ENCODE assay signal across 27 cellular contexts in the genomic region with DNA sequence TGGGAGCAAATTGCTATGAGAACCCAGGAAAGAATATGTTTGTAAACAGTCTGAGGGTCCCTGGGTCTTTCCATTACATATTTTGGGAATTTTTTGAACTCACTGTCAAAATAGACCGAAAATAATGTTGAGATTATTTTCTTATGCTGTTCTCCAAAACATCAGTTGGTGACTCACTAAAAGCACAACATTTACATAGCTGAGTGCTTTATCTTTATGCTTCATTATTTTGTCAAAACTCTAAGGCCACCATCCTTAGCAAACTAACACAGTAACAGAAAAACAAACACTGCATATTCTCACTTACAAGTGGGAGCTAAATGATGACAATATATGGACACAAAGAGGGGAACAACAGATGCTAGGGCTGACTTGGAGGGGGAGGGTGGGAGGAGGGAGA.
DNase-seq lines count a peak whose midpoint lies in the region; ATAC-seq and TF ChIP-seq lines count a peak whose summit lies in the region.
"Had no signal": no experiment of that assay in that cellular context is flagged by ENCODE, and none has a peak within 500 bp of the region (broad histone marks: within the 10 kb centered on the region; RNA-seq: fewer than 3 reads in every experiment).

No MANE protein-coding gene starts in this region.

- H3K36me3 ChIP-seq in left ventricle myocardium inferior: no peaks in the 10 kb centered on the region
- no peaks in the 10 kb centered on the region for H3K36me3 ChIP-seq in GM23248 (ENCODE audit: low read depth)
- H3K36me3 ChIP-seq: BLaER1, breast epithelium, tibial artery had no signal

- intact Hi-C loops in left ventricle myocardium inferior (cut with micrococcal nuclease): loop anchor here (10.0 kb wide), 1 partner anchor 55 kb away; no protein-coding TSS in a partner anchor

- H3K79me2 ChIP-seq in GM23248 (ENCODE audit: insufficient read depth): no peaks in the 10 kb centered on the region

- no peak overlapping the region for H3K9ac ChIP-seq in GM23248
- H3K9ac ChIP-seq: BLaER1 had no signal

- TF ChIP-seq CTCF in left ventricle myocardium inferior (IDR thresholded peaks at IDR 0.05; ENCODE audit: borderline replicate concordance): no peak

- H3K9me2 ChIP-seq in GM23248 (ENCODE audit: insufficient read depth): no peaks in the 10 kb centered on the region

- no peaks in the 10 kb centered on the region for H3F3A ChIP-seq in GM23248 (ENCODE audit: insufficient read depth)

- H3K27me3 ChIP-seq in left ventricle myocardium inferior (ENCODE audit: low read depth) (no peaks in the 10 kb centered on the region), GM23248 (replicated peaks; ENCODE audit: insufficient read depth) (no peaks in the 10 kb centered on the region)
- H3K27me3 ChIP-seq: BLaER1, breast epithelium, tibial artery had no signal

- H3K27ac ChIP-seq in left ventricle myocardium inferior (replicated peaks) (no peak overlapping the region), GM23248 (no peak overlapping the region)
- H3K27ac ChIP-seq: BLaER1, breast epithelium, RWPE1, tibial artery had no signal

- in situ Hi-C loops in GM23248 (cut with MboI): no loop called here

- H3K9me3 ChIP-seq in left ventricle myocardium inferior (replicated peaks) (no peaks in the 10 kb centered on the region), GM23248 (ENCODE audit: low read depth) (no peaks in the 10 kb centered on the region)
- H3K9me3 ChIP-seq: BLaER1, breast epithelium, mucosa of descending colon, tibial artery had no signal

- H3K4me3 ChIP-seq in left ventricle myocardium inferior (no peak overlapping the region), GM23248 (no peak overlapping the region)
- H3K4me3 ChIP-seq: BLaER1, breast epithelium, K562, mucosa of descending colon, tibial artery had no signal

- no peak overlapping the region for H3K4me2 ChIP-seq in GM23248 (ENCODE audit: unreplicated experiment)
- H3K4me2 ChIP-seq: BLaER1 had no signal

- H2AFZ ChIP-seq in GM23248: no peak overlapping the region

- H4K20me1 ChIP-seq in GM23248 (ENCODE audit: insufficient read depth): no peaks in the 10 kb centered on the region
- H4K20me1 ChIP-seq: BLaER1 had no signal

- WGBS in GM23248 (ENCODE audit: low coverage in 1 of 2, low lambda C conversion rate in 2 of 2, missing lambda C conversion rate in 2 of 2), 2 experiments: 41 to 52% methylated on average over 1 of the region's 1 CpG

- no peaks in the 10 kb centered on the region for H3K4me1 ChIP-seq in left ventricle myocardium inferior
- no peaks in the 10 kb centered on the region for H3K4me1 ChIP-seq in GM23248 (ENCODE audit: insufficient read depth)
- H3K4me1 ChIP-seq: BLaER1, breast epithelium had no signal

- DNase-seq in NCI-H82 (lab: John Stamatoyannopoulos, UW) (peak; percentile 39), NCI-H82 treated with DMSO at 0.1 percent for 48 hours (lab: John Stamatoyannopoulos, UW; ENCODE audit: unreplicated experiment) (no peak), NCI-H2171 treated with DMSO at 0.1 percent for 48 hours (lab: John Stamatoyannopoulos, UW) (peak; percentile 84), dermis blood vessel endothelial cell (peak; percentile 5), left ventricle myocardium inferior (no peak), GM23248 (no peak)
- DNase-seq: activated CD4-positive, alpha-beta T cell treated with anti-CD3 and anti-CD28 coated beads for 48 hours; activated naive CD4-positive, alpha-beta T cell treated with anti-CD3 and anti-CD28 coated beads, Interleukin-2, amount 50 U/mL, for 16 hours; amniotic stem cell; DMS79; effector CD4-positive, alpha-beta T cell; immature natural killer cell; left cardiac atrium; mucosa of descending colon; natural killer cell; NCI-H1048; NCI-H748 treated with DMSO at 0.1 percent for 48 hours; occipital lobe; stimulated activated CD4-positive, alpha-beta T cell treated with anti-CD3 and anti-CD28 coated beads, Interleukin-4, amount 100 ng/mL, for 4 hours; T-cell; tibial artery had no signal

- no peak for ATAC-seq in HG03342 (IDR thresholded peaks at IDR 0.05; ENCODE audit: unreplicated experiment)
- ATAC-seq: activated T-helper 17 cell treated with anti-CD3 and anti-CD28 coated beads, Interleukin-2, amount 50 U/mL, for 72 hours; K562; left cardiac atrium; mucosa of descending colon; natural killer cell; T-cell had no signal

Comparison
In these comparisons a context has a peak if more than half of its experiments do, and no peak if none do; other contexts are left out.
1. DNase-seq: peak in NCI-H82 (single experiment), NCI-H2171 treated with DMSO at 0.1 percent for 48 hours (single experiment) and dermis blood vessel endothelial cell (single experiment); none in NCI-H82 treated with DMSO at 0.1 percent for 48 hours (single experiment), left ventricle myocardium inferior (single experiment) and GM23248 (single experiment).